ENCODE assay signal across 13 cellular contexts in genomic region chr11:65641233-65642013, GRCh38. TPM values are rescaled to one million over a fixed set of nuclear protein-coding genes. Genes with fewer than 3 reads are reported as not detected.
A peak's percentile ranks its signal among the peaks of the same experiment; 100 is the strongest.
DNase-seq lines count a peak whose midpoint lies in the region; ATAC-seq and TF ChIP-seq lines count a peak whose summit lies in the region.
"Had no signal": no experiment of that assay in that cellular context is flagged by ENCODE, and none has a peak within 500 bp of the region (broad histone marks: within the 10 kb centered on the region; RNA-seq: fewer than 3 reads in every experiment).

No MANE protein-coding gene starts in this region.

- ATAC-seq in HG03520 (IDR thresholded peaks at IDR 0.05; ENCODE audit: unreplicated experiment) (no peak), GM21786 (IDR thresholded peaks at IDR 0.05; ENCODE audit: unreplicated experiment) (no peak)
- ATAC-seq: HCT116 had no signal

- peak overlapping the region; percentile 56 for H3K9ac ChIP-seq in mesendoderm (ENCODE audit: low read length)

- no peak overlapping the region for H4K5ac ChIP-seq in mesendoderm (ENCODE audit: low read length)

- TF ChIP-seq CTCF in adrenal gland (IDR thresholded peaks at IDR 0.05) = no peak
- TF ChIP-seq CTCF in transverse colon (IDR thresholded peaks at IDR 0.05) = no peak

- no peak overlapping the region for H3K18ac ChIP-seq in mesendoderm (ENCODE audit: low read length)

- H3K4me1 ChIP-seq in adrenal gland (replicated peaks in 1 of 2) (peaks cover 26 to 48% of the 10 kb centered on the region in 2 donors), mesendoderm (ENCODE audit: control insufficient read depth, low read depth, low read length) (peaks cover 5% of the 10 kb centered on the region), transverse colon (peaks cover 9 to 38% (median 32%) of the 10 kb centered on the region in 4 donors)

- H3K9me3 ChIP-seq in adrenal gland (replicated peaks in 1 of 3) (no peaks in the 10 kb centered on the region), transverse colon (no peaks in the 10 kb centered on the region)

- H3K36me3 ChIP-seq in adrenal gland (replicated peaks in 1 of 2) = peaks cover 0 to 19% of the 10 kb centered on the region in 2 donors
- H3K36me3 ChIP-seq in mesendoderm (ENCODE audit: control insufficient read depth, insufficient read depth, low read length) = peaks cover 2% of the 10 kb centered on the region
- peaks cover 0 to 2% (median under 1%) of the 10 kb centered on the region in 4 donors for H3K36me3 ChIP-seq in transverse colon

- H3K27ac ChIP-seq in adrenal gland (peak overlapping the region in 3 of 5 donors; percentile 11 to 94 (median 68)), mesendoderm (ENCODE audit: low read depth, low read length) (no peak overlapping the region), transverse colon (peak overlapping the region; percentile 84 to 92 (median 88))

- in situ Hi-C loops in transverse colon (cut with MboI; ENCODE audit: low pct_ligation_motif_present in 1 of 4, low pct_unique_long_range_greater_than_20kb in 1 of 4, low sequenced_read_pairs in 3 of 4) = no loop called here

- TF ChIP-seq POLR2A in adrenal gland (IDR thresholded peaks at IDR 0.05) = no peak
- TF ChIP-seq POLR2A in transverse colon (IDR thresholded peaks at IDR 0.05) = no peak

- TF ChIP-seq EP300 in transverse colon (IDR thresholded peaks at IDR 0.05; ENCODE audit: low read depth) = no peak

- no peaks in the 10 kb centered on the region for H3K36me3 Mint-ChIP-seq in activated naive CD4-positive, alpha-beta T cell treated with anti-CD3 and anti-CD28 coated beads, Interleukin-2, amount 50 U/mL, for 24 hours

- H3K4me3 Mint-ChIP-seq in activated naive CD4-positive, alpha-beta T cell treated with anti-CD3 and anti-CD28 coated beads, Interleukin-2, amount 50 U/mL, for 24 hours = peak overlapping the region; percentile 84

- no peaks in the 10 kb centered on the region for H3K9me3 Mint-ChIP-seq in activated naive CD4-positive, alpha-beta T cell treated with anti-CD3 and anti-CD28 coated beads, Interleukin-2, amount 50 U/mL, for 24 hours

- no peak overlapping the region for H4K8ac ChIP-seq in mesendoderm (ENCODE audit: low read depth, low read length)

- H2AK5ac ChIP-seq in mesendoderm (ENCODE audit: low read length) = no peak overlapping the region

- no peak overlapping the region for H2BK120ac ChIP-seq in mesendoderm (ENCODE audit: low read depth, low read length)

- 72 to 83% (median 79%) methylated on average over 6 to 18 of the region's 18 CpGs for WGBS in adrenal gland, 4 donors
- WGBS in mesendoderm (ENCODE audit: extremely low coverage, insufficient coverage, low lambda C conversion rate) = no CpG with 5 or more reads among the region's 18 CpGs
- WGBS in transverse colon (ENCODE audit: low coverage in 1 of 2), 2 donors = 68% methylated on average over 18 of the region's 18 CpGs; no CpG with 5 or more reads in 1 of the 2 donors

- H3K23ac ChIP-seq in mesendoderm (ENCODE audit: low read length) = no peak overlapping the region

- no peaks in the 10 kb centered on the region for H3K27me3 ChIP-seq in adrenal gland
- H3K27me3 ChIP-seq in mesendoderm (ENCODE audit: insufficient read depth, low read length, poor library complexity) = no peaks in the 10 kb centered on the region
- no peaks in the 10 kb centered on the region for H3K27me3 ChIP-seq in transverse colon

- H3K27ac Mint-ChIP-seq in activated naive CD4-positive, alpha-beta T cell treated with anti-CD3 and anti-CD28 coated beads, Interleukin-2, amount 50 U/mL, for 24 hours = peak overlapping the region; percentile 38

- no peaks in the 10 kb centered on the region for H3K79me2 ChIP-seq in mesendoderm (ENCODE audit: control insufficient read depth, insufficient read depth, low read length)

- H3K27me3 Mint-ChIP-seq in activated naive CD4-positive, alpha-beta T cell treated with anti-CD3 and anti-CD28 coated beads, Interleukin-2, amount 50 U/mL, for 24 hours = no peaks in the 10 kb centered on the region

- no peak overlapping the region for H3K4ac ChIP-seq in mesendoderm (ENCODE audit: low read depth, low read length)

- intact Hi-C loops in adrenal gland (cut with DNase I) (no loop called here), transverse colon (cut with DNase I; ENCODE audit: low total_unique reads) (no loop called here)

- peak overlapping the region; percentile 46 for H3K4me2 ChIP-seq in mesendoderm (ENCODE audit: low read length)

- H2BK5ac ChIP-seq in mesendoderm (ENCODE audit: low read length) = no peak overlapping the region

- DNase-seq in activated naive CD4-positive, alpha-beta T cell treated with anti-CD3 and anti-CD28 coated beads, Interleukin-2, amount 50 U/mL, for 16 hours = no peak
- DNase-seq in adrenal gland = no peak
- DNase-seq in mesendoderm = no peak
- no peak for DNase-seq in transverse colon
- no peak for DNase-seq in NCI-H1092 treated with DMSO at 0.1 percent for 48 hours (lab: John Stamatoyannopoulos, UW)
- DNase-seq: NCI-H510A, T-helper 9 cell had no signal

- no peaks in the 10 kb centered on the region for H3K79me1 ChIP-seq in mesendoderm (ENCODE audit: low read length)

- H3K4me1 Mint-ChIP-seq in activated naive CD4-positive, alpha-beta T cell treated with anti-CD3 and anti-CD28 coated beads, Interleukin-2, amount 50 U/mL, for 24 hours = peaks cover 55% of the 10 kb centered on the region

- H2BK15ac ChIP-seq in mesendoderm (replicated peaks; ENCODE audit: low read depth) = no peak overlapping the region

- peak overlapping the region; percentile 76 for H3K56ac ChIP-seq in mesendoderm (ENCODE audit: low read length)

- H3K4me3 ChIP-seq in adrenal gland (peak overlapping the region in 1 of 4 donors; percentile 38), mesendoderm (ENCODE audit: low read length) (no peak overlapping the region), transverse colon (peak overlapping the region in 2 of 4 donors; percentile 16 to 35)

RNA-seq across cellular contexts. Expression of gene SIPA1, which starts 3.5 kb away (rescaled TPM):
- 100 to 1,000 TPM in 1 of 8 donors, 10 to 100 TPM in 7; 51.3 to 108 (median 76.3) TPM for total RNA-seq in adrenal gland
- polyA plus RNA-seq in adrenal gland = 100 to 1,000 TPM in 2 of 3 donors, 1 to 10 TPM in 1; 8.7 to 377 (median 171) TPM
- polyA plus RNA-seq in mesendoderm (2013, experiment 1 of 2) = 36.3 TPM
- polyA plus RNA-seq in mesendoderm (2013, experiment 2 of 2) = 38.3 TPM
- total RNA-seq in transverse colon = 100 to 1,000 TPM in 1 of 4 donors, 10 to 100 TPM in 3; 22.4 to 174 (median 30.9) TPM

RNA-seq across cellular contexts. Expression of gene RELA, which starts 21.3 kb away (rescaled TPM):
- total RNA-seq in adrenal gland = 10 to 100 TPM; 31.7 to 76.2 (median 69.6) TPM
- 10 to 100 TPM; 38.2 to 64.6 (median 46.7) TPM for polyA plus RNA-seq in adrenal gland
- 19.9 TPM for polyA plus RNA-seq in mesendoderm (2013, experiment 1 of 2)
- 22.4 TPM for polyA plus RNA-seq in mesendoderm (2013, experiment 2 of 2)
- 10 to 100 TPM; 45.8 to 95.8 (median 58.4) TPM for total RNA-seq in transverse colon

RNA-seq across cellular contexts. Expression of gene PCNX3, which starts 25.8 kb away (rescaled TPM):
- total RNA-seq in adrenal gland = 10 to 100 TPM; 28.6 to 45.0 (median 41.9) TPM
- 10 to 100 TPM in 2 of 3 donors, 1 to 10 TPM in 1; 9.0 to 29.9 (median 19.2) TPM for polyA plus RNA-seq in adrenal gland
- 16.1 TPM for polyA plus RNA-seq in mesendoderm (2013, experiment 1 of 2)
- 16.3 TPM for polyA plus RNA-seq in mesendoderm (2013, experiment 2 of 2)
- 10 to 100 TPM; 56.4 to 89.0 (median 62.4) TPM for total RNA-seq in transverse colon

RNA-seq across cellular contexts. Expression of gene MAP3K11, which starts 27.4 kb away (rescaled TPM):
- total RNA-seq in adrenal gland (10 to 100 TPM; 40.2 to 84.4 (median 57.8) TPM), transverse colon (100 to 1,000 TPM in 2 of 4 donors, 10 to 100 TPM in 2; 82.3 to 211 (median 94.8) TPM)
- 100 to 1,000 TPM in 1 of 3 donors, 10 to 100 TPM in 2; 11.1 to 143 (median 85.2) TPM for polyA plus RNA-seq in adrenal gland
- polyA plus RNA-seq in mesendoderm (2013, experiment 1 of 2) = 21.4 TPM
- polyA plus RNA-seq in mesendoderm (2013, experiment 2 of 2) = 21.4 TPM

RNA-seq across cellular contexts. Expression of gene KCNK7, which starts 45.8 kb away (rescaled TPM):
- total RNA-seq in adrenal gland (1 to 10 TPM in 1 of 8 donors, under 1 TPM in 3, not detected in 4; 0.14 to 1.5 (median 0.40) TPM), transverse colon (1 to 10 TPM in 1 of 4 donors, under 1 TPM in 1, not detected in 2; 0.27 to 1.6 TPM)
- 10 to 100 TPM in 1 of 3 donors, 1 to 10 TPM in 1, not detected in 1; 2.4 to 12.5 TPM for polyA plus RNA-seq in adrenal gland
- not detected for polyA plus RNA-seq in mesendoderm (2013, experiment 1 of 2)
- 0.04 TPM for polyA plus RNA-seq in mesendoderm (2013, experiment 2 of 2)
- total RNA-seq: frontal cortex, HT1080 had no signal
